In genomic region chr19:5592531-5592930, GRCh38 we compare ENCODE assay signal across 23 cellular contexts. TPM values are rescaled to one million over a fixed set of nuclear protein-coding genes. Genes with fewer than 3 reads are reported as not detected.
"Had no signal": no experiment of that assay in that cellular context is flagged by ENCODE, and none has a peak within 500 bp of the region (broad histone marks: within the 10 kb centered on the region; RNA-seq: fewer than 3 reads in every experiment).

No MANE protein-coding gene starts in this region.

- H3K27ac ChIP-seq: SJSA1, SK-N-MC had no signal

- H3K9me3 ChIP-seq: MG63, SJSA1 had no signal

- H3K27me3 ChIP-seq: MG63, SJSA1 had no signal

- H3K4me3 ChIP-seq: MG63, SJSA1, SK-N-MC had no signal

- DNase-seq: IMR-90, Karpas-422, KG1, MG63, NCI-H1092, NCI-H1105 treated with DMSO at 0.1 percent for 48 hours, NCI-H1417 treated with DMSO at 0.1 percent for 48 hours, NCI-H187, NCI-H2029, NCI-H2081 treated with DMSO at 0.1 percent for 48 hours, NCI-H2171, NCI-H226, NCI-H446, NCI-H510A, NCI-H526 treated with DMSO at 0.1 percent for 48 hours, NCI-H748 treated with DMSO at 0.1 percent for 48 hours, Right ventricle myocardium superior, RPMI8226, SIG-M5 had no signal

- FAIRE-seq: RCC 7860 had no signal

- H3K4me1 ChIP-seq: SJSA1 had no signal

RNA-seq across cellular contexts. Expression of gene TINCR, which starts 24.8 kb away (rescaled TPM):
- total RNA-seq: HT-29, IMR-90, Right ventricle myocardium superior, SJSA1 had no signal
